ENCODE assay signal across 9 cellular contexts in the genomic region with DNA sequence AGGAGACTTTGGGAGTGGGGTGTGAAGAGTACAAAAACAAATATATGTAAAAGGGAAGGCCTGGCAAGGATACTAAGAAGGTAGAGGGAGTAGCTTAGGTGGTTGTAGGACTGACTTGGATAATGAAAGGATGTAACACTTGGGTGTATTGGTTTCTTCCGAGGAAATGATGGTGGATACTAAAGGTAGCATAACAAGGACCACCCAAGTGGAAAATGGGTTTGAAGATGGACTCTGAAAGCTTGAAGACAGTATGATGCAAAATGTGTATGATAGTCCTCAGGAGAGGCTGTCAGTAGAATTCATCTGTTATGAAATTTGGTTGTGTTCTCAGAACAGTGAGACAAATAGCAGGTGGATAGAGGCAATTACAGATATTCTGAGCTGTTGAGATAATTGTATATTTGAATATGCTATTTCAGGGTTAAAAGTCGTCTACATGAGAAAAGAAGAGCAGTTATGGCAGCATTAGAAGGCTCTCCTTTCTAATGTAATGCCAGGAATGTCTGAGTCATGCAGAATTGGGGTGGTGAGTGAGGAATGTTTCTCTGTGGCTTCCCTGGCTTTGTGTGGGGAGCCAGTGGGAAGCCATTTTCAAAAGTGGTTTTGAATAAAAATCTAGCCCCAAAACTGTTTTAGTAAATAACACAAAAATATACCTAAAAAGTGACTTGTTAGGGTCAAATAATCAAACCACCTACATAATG.
A peak's percentile ranks its signal among the peaks of the same experiment; 100 is the strongest.
DNase-seq lines count a peak whose midpoint lies in the region; FAIRE-seq and TF ChIP-seq lines count a peak whose summit lies in the region.
"Had no signal": no experiment of that assay in that cellular context is flagged by ENCODE, and none has a peak within 500 bp of the region (broad histone marks: within the 10 kb centered on the region; RNA-seq: fewer than 3 reads in every experiment).

No MANE protein-coding gene starts in this region.

- TF ChIP-seq EP300 in SK-N-SH (IDR thresholded peaks at IDR 0.05; ENCODE audit: borderline replicate concordance in 1 of 2, low read depth in 1 of 2, low read length in 1 of 2) = peak; percentile 29 to 74; a peak in 2 of 4 replicates

- CTCF ChIA-PET in SK-N-SH (lab: Yijun Ruan, JAX) = interaction anchor here (1.0 kb wide), 3 partner anchors 13 to 25 kb away, joined by 3 read pairs; no protein-coding TSS in a partner anchor
- CTCF ChIA-PET in OCI-LY7 (lab: Charles Lee; ENCODE audit: unreplicated experiment) = no interaction called here

- WGBS in SK-N-SH (ENCODE audit: low lambda C conversion rate) = 51% methylated on average over 2 of the region's 2 CpGs

- peaks cover 4% of the 10 kb centered on the region for H3F3A ChIP-seq in SK-N-SH (replicated peaks; ENCODE audit: insufficient read depth)

- POLR2A ChIA-PET in SK-N-SH (lab: Yijun Ruan, JAX) (no interaction called here), OCI-LY7 (lab: Charles Lee) (interaction anchor here (1.0 kb wide), 2 partner anchors 8 to 10 kb away, joined by 3 to 5 read pairs; no protein-coding TSS in a partner anchor)

- H4K20me1 ChIP-seq in SK-N-SH (ENCODE audit: insufficient read depth) = no peaks in the 10 kb centered on the region
- H4K20me1 ChIP-seq in OCI-LY7 (ENCODE audit: insufficient read depth, low read length) = no peaks in the 10 kb centered on the region

- no peak for TF ChIP-seq RAD21 in SK-N-SH (IDR thresholded peaks at IDR 0.05; ENCODE audit: low read length)

- H3K4me1 ChIP-seq in SK-N-SH (ENCODE audit: control insufficient read depth in 1 of 2, insufficient read depth in 2 of 2, low read depth in 1 of 2, low read length in 1 of 2) (peaks cover 3 to 12% of the 10 kb centered on the region in 2 experiments; a peak in 3 of 4 replicates), skeletal muscle satellite cell (ENCODE audit: control insufficient read depth, insufficient read depth, low read length) (peaks cover 22% of the 10 kb centered on the region), OCI-LY7 (ENCODE audit: insufficient read depth, low read length, poor library complexity, severe bottlenecking) (no peaks in the 10 kb centered on the region)

- intact Hi-C loops in OCI-LY7 (cut with micrococcal nuclease; ENCODE audit: unreplicated experiment) = no loop called here

- H2AFZ ChIP-seq in SK-N-SH (ENCODE audit: low read depth) (0 out of 2 replicates have a peak overlapping the region, but pooled peaks have one; percentile 12), OCI-LY7 (ENCODE audit: low read length) (no peak overlapping the region)

- peak; percentile 75 for FAIRE-seq in H54 (lab: Jason Lieb, UNC)

- H3K27me3 ChIP-seq in SK-N-SH (ENCODE audit: insufficient read depth) = no peaks in the 10 kb centered on the region
- H3K27me3 ChIP-seq in skeletal muscle satellite cell (ENCODE audit: control insufficient read depth, insufficient read depth, low read length) = no peaks in the 10 kb centered on the region

- no peak for TF ChIP-seq CTCF in SK-N-SH (IDR thresholded peaks at IDR 0.05)
- no peak for TF ChIP-seq CTCF in foreskin fibroblast (IDR thresholded peaks at IDR 0.05; ENCODE audit: low read depth, low read length)
- TF ChIP-seq CTCF in OCI-LY7 (conservative IDR thresholded peaks at IDR 0.05; ENCODE audit: low read length) = no peak

- BruUV-seq in OCI-LY7 (replicated peaks; lab: Mats Ljungman, UMichigan) = no TSS peak

- H3K4me3 ChIP-seq in SK-N-SH (ENCODE audit: low read depth in 2 of 2, low read length in 1 of 2) = no peak overlapping the region
- H3K4me3 ChIP-seq in foreskin fibroblast (ENCODE audit: low read depth in 1 of 2, low read length in 2 of 2) = no peak overlapping the region
- peak overlapping the region; percentile 8 for H3K4me3 ChIP-seq in skeletal muscle satellite cell (ENCODE audit: low read length)
- no peak overlapping the region for H3K4me3 ChIP-seq in OCI-LY7 (ENCODE audit: low read depth, low read length, poor library complexity, severe bottlenecking)

- H3K4me2 ChIP-seq in SK-N-SH = no peak overlapping the region
- H3K4me2 ChIP-seq in skeletal muscle satellite cell (ENCODE audit: low read length) = peak overlapping the region; percentile 32
- no peak overlapping the region for H3K4me2 ChIP-seq in OCI-LY7 (ENCODE audit: low read length)

- H3K9me3 ChIP-seq in SK-N-SH (no peaks in the 10 kb centered on the region), skeletal muscle satellite cell (replicated peaks; ENCODE audit: low read length) (no peaks in the 10 kb centered on the region), OCI-LY7 (ENCODE audit: low read length) (no peaks in the 10 kb centered on the region)

- H3K36me3 ChIP-seq in SK-N-SH (replicated peaks in 1 of 2; ENCODE audit: control insufficient read depth in 1 of 2, insufficient read depth in 2 of 2, low read length in 1 of 2) (no peaks in the 10 kb centered on the region), skeletal muscle satellite cell (ENCODE audit: insufficient read depth, low read length) (no peaks in the 10 kb centered on the region), OCI-LY7 (ENCODE audit: insufficient read depth, low read length) (no peaks in the 10 kb centered on the region)

- H3K9me2 ChIP-seq in SK-N-SH = no peaks in the 10 kb centered on the region
- H3K9me2 ChIP-seq in OCI-LY7 (ENCODE audit: insufficient read depth, low read length) = no peaks in the 10 kb centered on the region

- peak overlapping the region; percentile 60 to 72; a peak in 3 of 4 replicates for H3K27ac ChIP-seq in SK-N-SH (ENCODE audit: low read depth in 2 of 2, low read length in 1 of 2)
- no peak overlapping the region for H3K27ac ChIP-seq in OCI-LY7 (ENCODE audit: low read depth, low read length, poor library complexity, severe bottlenecking)

- TF ChIP-seq POLR2A in H54 (IDR thresholded peaks at IDR 0.05; ENCODE audit: low read depth, low read length) = no peak

- no peaks in the 10 kb centered on the region for H3K79me2 ChIP-seq in SK-N-SH (ENCODE audit: insufficient read depth)
- no peaks in the 10 kb centered on the region for H3K79me2 ChIP-seq in OCI-LY7 (ENCODE audit: insufficient read depth, low read depth, low read length)

- H3K9ac ChIP-seq in SK-N-SH (no peak overlapping the region; the same call in 1 of the 2 replicates), skeletal muscle satellite cell (ENCODE audit: low read depth, low read length) (peak overlapping the region; percentile 64)

- peak; percentile 7 for DNase-seq in H54 (ENCODE audit: insufficient read length, low spot score)
- no peak for DNase-seq in SK-N-SH
- DNase-seq in foreskin fibroblast = peak; percentile 62 to 81
- no peak for DNase-seq in NCI-H187 (lab: John Stamatoyannopoulos, UW)
- no peak for DNase-seq in SHP77 (lab: John Stamatoyannopoulos, UW)
- DNase-seq in OCI-LY7 (ENCODE audit: low spot score) = no peak
- DNase-seq: activated naive CD4-positive, alpha-beta T cell treated with anti-CD3 and anti-CD28 coated beads, Interleukin-2, amount 10 ng/mL, durations not matched to agents 7 days and 5 days; head of caudate nucleus had no signal

TF ChIP-seq in SK-N-SH, 30 proteins besides CTCF, POLR2A, EP300 and RAD21 (continues in another document):
- no peak for TF ChIP-seq RXRA (IDR thresholded peaks at IDR 0.05; ENCODE audit: borderline replicate concordance, low read depth)
- no peak for TF ChIP-seq EZH2phosphoT487 (IDR thresholded peaks at IDR 0.05; ENCODE audit: borderline replicate concordance, low read depth)
- peak; percentile 79 for TF ChIP-seq NFIC (IDR thresholded peaks at IDR 0.05; ENCODE audit: borderline replicate concordance)
- TF ChIP-seq, protein P1, sequence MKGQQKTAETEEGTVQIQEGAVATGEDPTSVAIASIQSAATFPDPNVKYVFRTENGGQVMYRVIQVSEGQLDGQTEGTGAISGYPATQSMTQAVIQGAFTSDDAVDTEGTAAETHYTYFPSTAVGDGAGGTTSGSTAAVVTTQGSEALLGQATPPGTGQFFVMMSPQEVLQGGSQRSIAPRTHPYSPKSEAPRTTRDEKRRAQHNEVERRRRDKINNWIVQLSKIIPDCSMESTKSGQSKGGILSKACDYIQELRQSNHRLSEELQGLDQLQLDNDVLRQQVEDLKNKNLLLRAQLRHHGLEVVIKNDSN (IDR thresholded peaks at IDR 0.05; ENCODE audit: borderline replicate concordance, low read depth) = no peak
- no peak for TF ChIP-seq MEF2A (IDR thresholded peaks at IDR 0.05; ENCODE audit: borderline replicate concordance, low read depth)
- TF ChIP-seq, protein P2, sequence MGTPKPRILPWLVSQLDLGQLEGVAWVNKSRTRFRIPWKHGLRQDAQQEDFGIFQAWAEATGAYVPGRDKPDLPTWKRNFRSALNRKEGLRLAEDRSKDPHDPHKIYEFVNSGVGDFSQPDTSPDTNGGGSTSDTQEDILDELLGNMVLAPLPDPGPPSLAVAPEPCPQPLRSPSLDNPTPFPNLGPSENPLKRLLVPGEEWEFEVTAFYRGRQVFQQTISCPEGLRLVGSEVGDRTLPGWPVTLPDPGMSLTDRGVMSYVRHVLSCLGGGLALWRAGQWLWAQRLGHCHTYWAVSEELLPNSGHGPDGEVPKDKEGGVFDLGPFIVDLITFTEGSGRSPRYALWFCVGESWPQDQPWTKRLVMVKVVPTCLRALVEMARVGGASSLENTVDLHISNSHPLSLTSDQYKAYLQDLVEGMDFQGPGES (IDR thresholded peaks at IDR 0.05; ENCODE audit: low read depth, low read length) = no peak
- TF ChIP-seq TAF1 (IDR thresholded peaks at IDR 0.05; ENCODE audit: borderline replicate concordance, low read depth, low read length) = no peak; the same call in 1 of the 2 replicates
- peak; percentile 91; the same call in 1 of the 2 replicates for TF ChIP-seq TEAD4 (IDR thresholded peaks at IDR 0.05; ENCODE audit: borderline replicate concordance, insufficient read depth)
- peak; percentile 93 for TF ChIP-seq FOSL2 (IDR thresholded peaks at IDR 0.05; ENCODE audit: borderline replicate concordance, low read depth)
- no peak for TF ChIP-seq ELF1 (IDR thresholded peaks at IDR 0.05)
- no peak for TF ChIP-seq NRF1 (IDR thresholded peaks at IDR 0.05; ENCODE audit: low read depth, low read length)
- no peak for TF ChIP-seq GABPA (IDR thresholded peaks at IDR 0.05; ENCODE audit: low read depth)
- TF ChIP-seq, protein P3, sequence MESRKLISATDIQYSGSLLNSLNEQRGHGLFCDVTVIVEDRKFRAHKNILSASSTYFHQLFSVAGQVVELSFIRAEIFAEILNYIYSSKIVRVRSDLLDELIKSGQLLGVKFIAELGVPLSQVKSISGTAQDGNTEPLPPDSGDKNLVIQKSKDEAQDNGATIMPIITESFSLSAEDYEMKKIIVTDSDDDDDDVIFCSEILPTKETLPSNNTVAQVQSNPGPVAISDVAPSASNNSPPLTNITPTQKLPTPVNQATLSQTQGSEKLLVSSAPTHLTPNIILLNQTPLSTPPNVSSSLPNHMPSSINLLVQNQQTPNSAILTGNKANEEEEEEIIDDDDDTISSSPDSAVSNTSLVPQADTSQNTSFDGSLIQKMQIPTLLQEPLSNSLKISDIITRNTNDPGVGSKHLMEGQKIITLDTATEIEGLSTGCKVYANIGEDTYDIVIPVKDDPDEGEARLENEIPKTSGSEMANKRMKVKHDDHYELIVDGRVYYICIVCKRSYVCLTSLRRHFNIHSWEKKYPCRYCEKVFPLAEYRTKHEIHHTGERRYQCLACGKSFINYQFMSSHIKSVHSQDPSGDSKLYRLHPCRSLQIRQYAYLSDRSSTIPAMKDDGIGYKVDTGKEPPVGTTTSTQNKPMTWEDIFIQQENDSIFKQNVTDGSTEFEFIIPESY (IDR thresholded peaks at IDR 0.05; ENCODE audit: borderline replicate concordance, low read depth) = 0 out of 2 replicates have a peak, but pooled peaks have one; percentile 19

Comparison
In these comparisons a context has a peak if more than half of its experiments do, and no peak if none do; other contexts are left out.
1. DNase-seq: peak in H54 (single experiment) and foreskin fibroblast (2 of 2); none in SK-N-SH (single experiment), NCI-H187 (0 of 2), SHP77 (0 of 2) and OCI-LY7 (single experiment).